In the genomic region with DNA sequence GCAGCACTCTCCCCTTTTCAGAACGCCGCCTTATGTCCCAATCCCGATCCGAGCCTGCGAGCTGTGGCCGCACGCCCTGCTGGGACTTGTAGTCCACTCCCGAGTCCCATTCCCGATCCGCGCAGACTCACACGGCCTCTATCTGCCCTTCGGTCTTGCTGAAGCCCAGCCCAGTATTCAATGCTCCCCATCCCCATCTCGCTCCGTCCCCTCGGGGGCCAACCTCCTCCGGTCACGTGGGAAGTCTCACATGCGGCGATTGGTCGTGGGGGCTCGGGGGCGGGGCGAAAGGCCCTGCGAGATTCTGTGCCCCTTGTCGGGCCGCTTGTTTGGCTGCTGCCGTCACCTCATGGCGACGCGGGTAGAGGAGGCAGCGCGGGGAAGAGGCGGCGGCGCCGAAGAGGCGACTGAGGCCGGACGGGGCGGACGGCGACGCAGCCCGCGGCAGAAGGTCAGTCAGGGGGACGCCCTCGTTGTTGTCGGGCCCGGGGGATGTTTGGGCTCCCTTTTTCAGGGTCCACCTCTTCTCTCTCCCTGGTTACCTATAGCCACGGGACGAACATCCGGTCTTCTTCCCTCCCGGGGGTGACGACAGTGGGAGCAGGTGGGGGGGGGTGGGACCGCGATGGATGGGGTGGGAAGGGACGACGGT, we compare ENCODE assay signal across 8 cellular contexts. TPM values are rescaled to one million over a fixed set of nuclear protein-coding genes. Genes with fewer than 3 reads are reported as not detected.
DNase-seq lines count a peak whose midpoint lies in the region; ATAC-seq and TF ChIP-seq lines count a peak whose summit lies in the region.

A gene (plus strand): TSS at position 328 of the 652 bp plus-strand sequence. CDS start 22 bp downstream, at position 350.

- H3K79me2 ChIP-seq in Karpas-422 (ENCODE audit: low read length) = peaks cover 49% of the 10 kb centered on the region

- intact Hi-C loops in esophagus muscularis mucosa (cut with DNase I) = loop anchor here (5.0 kb wide), 2 partner anchors 64 to 81 kb away; no protein-coding TSS in a partner anchor

- no peak for TF ChIP-seq EP300 in esophagus muscularis mucosa (IDR thresholded peaks at IDR 0.05)

- peak within 1 kb of the TSS; percentile 88 for H3K9ac ChIP-seq in Karpas-422 (ENCODE audit: low read length)

- H3K9me3 ChIP-seq in Karpas-422 (ENCODE audit: low read length) (no peaks in the 10 kb centered on the region), esophagus muscularis mucosa (no peaks in the 10 kb centered on the region), muscle layer of duodenum (ENCODE audit: control insufficient read depth in 1 of 2, low read length in 2 of 2) (no peaks in the 10 kb centered on the region)

- H3K36me3 ChIP-seq in Karpas-422 (ENCODE audit: insufficient read depth, low read length) = peaks cover 17% of the 10 kb centered on the region
- peaks cover 0 to 8% (median 2%) of the 10 kb centered on the region in 4 donors for H3K36me3 ChIP-seq in esophagus muscularis mucosa
- no peaks in the 10 kb centered on the region for H3K36me3 ChIP-seq in muscle layer of duodenum (ENCODE audit: control insufficient read depth in 1 of 2, insufficient read depth in 2 of 2, low read length in 2 of 2)

- H3K4me3 ChIP-seq in Karpas-422 (ENCODE audit: low read length) (peak within 1 kb of the TSS; percentile 79), esophagus muscularis mucosa (peak within 1 kb of the TSS; percentile 72 to 97 (median 80)), muscle layer of duodenum (ENCODE audit: low read depth in 1 of 2, low read length in 2 of 2) (peak within 1 kb of the TSS; percentile 66 to 85)

- H2AFZ ChIP-seq in Karpas-422 (ENCODE audit: low read length) = peak within 1 kb of the TSS; percentile 89

- H3K27ac ChIP-seq in Karpas-422 (ENCODE audit: low read length) = peak within 1 kb of the TSS; percentile 62
- peak within 1 kb of the TSS; percentile 88 to 94 (median 90) for H3K27ac ChIP-seq in esophagus muscularis mucosa (replicated peaks in 1 of 4)
- H3K27ac ChIP-seq in muscle layer of duodenum (ENCODE audit: low read length) = no peak within 1 kb of the TSS

- H3K4me2 ChIP-seq in Karpas-422 (ENCODE audit: low read depth, low read length, poor library complexity, severe bottlenecking) = peak within 1 kb of the TSS; percentile 87

- DNase-seq in DMS79 treated with DMSO at 0.1 percent for 48 hours (lab: John Stamatoyannopoulos, UW) (peak; percentile 81), Karpas-422 (peak; percentile 100), RKO (ENCODE audit: low spot score) (peak; percentile 100), activated T-helper 1 cell treated with Interleukin-2 at 50 U/mL for 16 hours (ENCODE audit: low read depth) (peak; percentile 96), esophagus muscularis mucosa (ENCODE audit: extremely low spot score) (peak; percentile 98)
- peak; percentile 91 to 97 for DNase-seq in stimulated activated CD8-positive, alpha-beta memory T cell treated with anti-CD3 and anti-CD28 coated beads, Interleukin-7, amount 100 ng/mL, for 4 hours (ENCODE audit: low read depth in 2 of 2)

- H3K27me3 ChIP-seq in Karpas-422 (ENCODE audit: low read length) (no peaks in the 10 kb centered on the region), esophagus muscularis mucosa (no peaks in the 10 kb centered on the region), muscle layer of duodenum (ENCODE audit: low read depth, low read length) (no peaks in the 10 kb centered on the region)

- H3K9me2 ChIP-seq in Karpas-422 (replicated peaks; ENCODE audit: insufficient read depth, low read length) = no peaks in the 10 kb centered on the region

- WGBS in esophagus muscularis mucosa = under 1% methylated on average over 19 of the region's 59 CpGs

- peak; percentile 76 for TF ChIP-seq POLR2A in esophagus muscularis mucosa (IDR thresholded peaks at IDR 0.05; ENCODE audit: low read depth)

- H3K4me1 ChIP-seq in Karpas-422 (ENCODE audit: low read length) (peaks cover 32% of the 10 kb centered on the region), esophagus muscularis mucosa (peaks cover 11 to 26% (median 16%) of the 10 kb centered on the region in 4 donors), muscle layer of duodenum (ENCODE audit: control insufficient read depth in 1 of 2, insufficient read depth in 2 of 2, low read length in 2 of 2) (no peaks in the 10 kb centered on the region)

- ATAC-seq in GM21825 (IDR thresholded peaks at IDR 0.05; ENCODE audit: unreplicated experiment) = peak; percentile 99

- peaks cover 6% of the 10 kb centered on the region; the same call in 1 of the 2 replicates for H4K20me1 ChIP-seq in Karpas-422 (ENCODE audit: insufficient read depth, low read depth, low read length)

- TF ChIP-seq CTCF in esophagus muscularis mucosa (IDR thresholded peaks at IDR 0.05) = no peak

RNA-seq across cellular contexts. Expression of the gene that starts here (rescaled TPM):
- 28.2 and 42.2 TPM in 2 replicates for total RNA-seq in Karpas-422 (2014; rRNA removed; shearing (Covaris generic); ENCODE audit: low replicate concordance)
- 10 to 100 TPM in 3 of 4 donors, 1 to 10 TPM in 1; 9.6 to 13.6 (median 11.9) TPM for total RNA-seq in esophagus muscularis mucosa
